12 cellular contexts compared by ENCODE assay signal in genomic region chr11:75406338-75406777, GRCh38. TPM values are rescaled to one million over a fixed set of nuclear protein-coding genes. Genes with fewer than 3 reads are reported as not detected.
DNase-seq lines count a peak whose midpoint lies in the region; ATAC-seq and TF ChIP-seq lines count a peak whose summit lies in the region.
"Had no signal": no experiment of that assay in that cellular context is flagged by ENCODE, and none has a peak within 500 bp of the region (broad histone marks: within the 10 kb centered on the region; RNA-seq: fewer than 3 reads in every experiment).

No MANE protein-coding gene starts in this region.

- no peak for DNase-seq in CD8-positive, alpha-beta memory T cell
- DNase-seq in HUDEP-2 (lab: John Stamatoyannopoulos, UW; ENCODE audit: unreplicated experiment in 76 of 76) (peak in 64 of 76 experiments; percentile 13 to 84 (median 50)), T-helper 17 cell (no peak), foreskin keratinocyte (peak in 1 of 2 donors; percentile 20), PC-9 (no peak)
- no peak for DNase-seq in activated CD8-positive, alpha-beta memory T cell treated with anti-CD3 and anti-CD28 coated beads, Interleukin-2, amount 50 U/mL, for 4 hours
- DNase-seq: activated CD4-positive, alpha-beta T cell treated with anti-CD3 and anti-CD28 coated beads, Interleukin-2, amount 50 U/mL, for 1 hour; NK-92 treated with Interleukin-12 subunit alpha and Interleukin-12 subunit beta, amount 100 ng/mL, for 24 hours; upper lobe of left lung had no signal

- H3K4me1 Mint-ChIP-seq in CD8-positive, alpha-beta memory T cell: peaks cover 43 to 60% (median 46%) of the 10 kb centered on the region in 3 donors
- peaks cover 33% of the 10 kb centered on the region for H3K4me1 Mint-ChIP-seq in T-helper 17 cell

- H3K27ac ChIP-seq in CD8-positive, alpha-beta memory T cell (ENCODE audit: low read depth, low read length): no peak overlapping the region
- no peak overlapping the region for H3K27ac ChIP-seq in foreskin keratinocyte
- no peak overlapping the region; the same call in 1 of the 2 replicates for H3K27ac ChIP-seq in PC-9
- H3K27ac ChIP-seq: neutrophil had no signal

- H3F3A ChIP-seq in PC-9 (ENCODE audit: insufficient read depth, low read depth): peaks cover 82% of the 10 kb centered on the region

- intact Hi-C loops in PC-9 (cut with micrococcal nuclease; ENCODE audit: unreplicated experiment): loop anchor here (5.0 kb wide), 1 partner anchor 126 kb away; no protein-coding TSS in a partner anchor

- no peak for TF ChIP-seq CTCF in foreskin keratinocyte (conservative IDR thresholded peaks at IDR 0.05)
- no peak for TF ChIP-seq CTCF in PC-9 (conservative IDR thresholded peaks at IDR 0.05)

- H3K9me3 Mint-ChIP-seq in CD8-positive, alpha-beta memory T cell: no peaks in the 10 kb centered on the region

- no peaks in the 10 kb centered on the region for H3K27me3 Mint-ChIP-seq in CD8-positive, alpha-beta memory T cell
- no peaks in the 10 kb centered on the region for H3K27me3 Mint-ChIP-seq in T-helper 17 cell

- no peak overlapping the region for H3K4me3 ChIP-seq in CD8-positive, alpha-beta memory T cell (ENCODE audit: low read length)
- no peak overlapping the region for H3K4me3 ChIP-seq in PC-9
- H3K4me3 ChIP-seq: upper lobe of left lung had no signal

- H3K4me3 Mint-ChIP-seq in CD8-positive, alpha-beta memory T cell: no peak overlapping the region
- H3K4me3 Mint-ChIP-seq in T-helper 17 cell: no peak overlapping the region

- peaks cover 66% of the 10 kb centered on the region for H3K79me2 ChIP-seq in PC-9 (ENCODE audit: low read depth)

- H3K9me3 ChIP-seq in CD8-positive, alpha-beta memory T cell (ENCODE audit: low read length): no peaks in the 10 kb centered on the region
- no peaks in the 10 kb centered on the region for H3K9me3 ChIP-seq in T-helper 17 cell (ENCODE audit: control insufficient read depth, low read length, poor library complexity, severe bottlenecking)
- H3K9me3 ChIP-seq in PC-9 (ENCODE audit: insufficient read depth, low read depth): no peaks in the 10 kb centered on the region
- H3K9me3 ChIP-seq: neutrophil, upper lobe of left lung had no signal

- peaks cover 8 to 72% (median 27%) of the 10 kb centered on the region in 3 donors for H3K36me3 Mint-ChIP-seq in CD8-positive, alpha-beta memory T cell
- peaks cover 12% of the 10 kb centered on the region for H3K36me3 Mint-ChIP-seq in T-helper 17 cell (ENCODE audit: low read depth)

- H4K20me1 ChIP-seq in PC-9 (ENCODE audit: insufficient read depth): peaks cover 76% of the 10 kb centered on the region

- peak overlapping the region in 6 of 8 donors; percentile 15 to 40 (median 30) for H3K27ac Mint-ChIP-seq in CD8-positive, alpha-beta memory T cell
- H3K27ac Mint-ChIP-seq in T-helper 17 cell: no peak overlapping the region

- BruUV-seq in PC-9 (replicated peaks; lab: Mats Ljungman, UMichigan): no TSS peak

- POLR2A ChIA-PET in CD8-positive, alpha-beta memory T cell (lab: Charles Lee): no interaction called here
- POLR2A ChIA-PET in PC-9 (lab: Charles Lee; ENCODE audit: unreplicated experiment): no interaction called here

- peaks cover 20% of the 10 kb centered on the region for H3K4me1 ChIP-seq in CD8-positive, alpha-beta memory T cell (ENCODE audit: insufficient read depth, low read length)
- H3K4me1 ChIP-seq in foreskin keratinocyte (peaks cover 7% of the 10 kb centered on the region), PC-9 (replicated peaks; ENCODE audit: insufficient read depth) (peaks cover 26% of the 10 kb centered on the region)

- H2AFZ ChIP-seq in PC-9: no peak overlapping the region

- CTCF ChIA-PET in CD8-positive, alpha-beta memory T cell (lab: Charles Lee): interaction anchor here (0.7 to 2.6 kb wide), 2 partner anchors 23 to 126 kb away, joined by 3 to 12 read pairs; no protein-coding TSS in a partner anchor
- CTCF ChIA-PET in PC-9 (lab: Charles Lee): no interaction called here

- no peaks in the 10 kb centered on the region for H3K9me2 ChIP-seq in PC-9 (ENCODE audit: insufficient read depth)

- H3K4me2 ChIP-seq in PC-9: no peak overlapping the region

- H3K36me3 ChIP-seq in CD8-positive, alpha-beta memory T cell (ENCODE audit: insufficient read depth, low read length): peaks cover 57% of the 10 kb centered on the region
- H3K36me3 ChIP-seq in PC-9 (ENCODE audit: low read depth): peaks cover 70% of the 10 kb centered on the region

- no peaks in the 10 kb centered on the region for H3K27me3 ChIP-seq in CD8-positive, alpha-beta memory T cell (ENCODE audit: insufficient read depth, low read length, poor library complexity, severe bottlenecking)
- H3K27me3 ChIP-seq in foreskin keratinocyte: no peaks in the 10 kb centered on the region
- no peaks in the 10 kb centered on the region for H3K27me3 ChIP-seq in PC-9 (ENCODE audit: insufficient read depth, low read depth)
- H3K27me3 ChIP-seq: neutrophil, upper lobe of left lung had no signal

- ATAC-seq in T-helper 17 cell (peak; percentile 52), foreskin keratinocyte (peak; percentile 21), GM21529 (IDR thresholded peaks at IDR 0.05; ENCODE audit: unreplicated experiment) (no peak), HG03469 (IDR thresholded peaks at IDR 0.05; ENCODE audit: unreplicated experiment) (no peak)

RNA-seq across cellular contexts. Expression of gene RPS3, which starts 7.0 kb away (rescaled TPM):
- 1,000 to 10,000 TPM; 3,916 to 3,935 TPM for total RNA-seq in CD8-positive, alpha-beta memory T cell
- 4,910 TPM for polyA plus RNA-seq in CD8-positive, alpha-beta memory T cell
- total RNA-seq in T-helper 17 cell (1,000 to 10,000 TPM; 4,448 to 4,546 TPM), foreskin keratinocyte (2,535 and 3,000 TPM in 2 replicates), PC-9 (2021) (3,914 and 4,011 TPM in 2 replicates)
- polyA plus RNA-seq in foreskin keratinocyte: 4,692 and 4,741 TPM in 2 replicates

RNA-seq across cellular contexts. Expression of gene KLHL35, which starts 26.6 kb away (rescaled TPM):
- total RNA-seq in CD8-positive, alpha-beta memory T cell: under 1 TPM; 0.44 to 0.83 TPM
- 0.37 TPM for polyA plus RNA-seq in CD8-positive, alpha-beta memory T cell
- 1 to 10 TPM; 1.3 to 3.1 TPM for total RNA-seq in T-helper 17 cell
- total RNA-seq in foreskin keratinocyte: 0.25 and 0.95 TPM in 2 replicates
- polyA plus RNA-seq in foreskin keratinocyte: 0.23 and 1.2 TPM in 2 replicates
- 11.1 and 18.9 TPM in 2 replicates for total RNA-seq in PC-9 (2021)

RNA-seq across cellular contexts. Expression of gene ARRB1, which starts 54.9 kb away (rescaled TPM):
- total RNA-seq in CD8-positive, alpha-beta memory T cell: 10 to 100 TPM in 1 of 2 experiments, 1 to 10 TPM in 1; 9.9 to 10.6 TPM
- 5.5 TPM for polyA plus RNA-seq in CD8-positive, alpha-beta memory T cell
- 10 to 100 TPM; 26.3 to 39.6 TPM for total RNA-seq in T-helper 17 cell
- 1.9 and 3.5 TPM in 2 replicates for total RNA-seq in foreskin keratinocyte
- polyA plus RNA-seq in foreskin keratinocyte: 1.2 and 2.3 TPM in 2 replicates
- total RNA-seq in PC-9 (2021): 31.8 and 43.6 TPM in 2 replicates

Comparison
In these comparisons a context has a peak if more than half of its experiments do, and no peak if none do; other contexts are left out.
1. DNase-seq: peak in HUDEP-2 (64 of 76); none in CD8-positive, alpha-beta memory T cell (0 of 5), T-helper 17 cell (0 of 3), activated CD8-positive, alpha-beta memory T cell treated with anti-CD3 and anti-CD28 coated beads, Interleukin-2, amount 50 U/mL, for 4 hours (single experiment) and PC-9 (0 of 2).
2. ATAC-seq: peak in T-helper 17 cell (single experiment) and foreskin keratinocyte (single experiment); none in GM21529 (single experiment) and HG03469 (single experiment).